In the genomic region with DNA sequence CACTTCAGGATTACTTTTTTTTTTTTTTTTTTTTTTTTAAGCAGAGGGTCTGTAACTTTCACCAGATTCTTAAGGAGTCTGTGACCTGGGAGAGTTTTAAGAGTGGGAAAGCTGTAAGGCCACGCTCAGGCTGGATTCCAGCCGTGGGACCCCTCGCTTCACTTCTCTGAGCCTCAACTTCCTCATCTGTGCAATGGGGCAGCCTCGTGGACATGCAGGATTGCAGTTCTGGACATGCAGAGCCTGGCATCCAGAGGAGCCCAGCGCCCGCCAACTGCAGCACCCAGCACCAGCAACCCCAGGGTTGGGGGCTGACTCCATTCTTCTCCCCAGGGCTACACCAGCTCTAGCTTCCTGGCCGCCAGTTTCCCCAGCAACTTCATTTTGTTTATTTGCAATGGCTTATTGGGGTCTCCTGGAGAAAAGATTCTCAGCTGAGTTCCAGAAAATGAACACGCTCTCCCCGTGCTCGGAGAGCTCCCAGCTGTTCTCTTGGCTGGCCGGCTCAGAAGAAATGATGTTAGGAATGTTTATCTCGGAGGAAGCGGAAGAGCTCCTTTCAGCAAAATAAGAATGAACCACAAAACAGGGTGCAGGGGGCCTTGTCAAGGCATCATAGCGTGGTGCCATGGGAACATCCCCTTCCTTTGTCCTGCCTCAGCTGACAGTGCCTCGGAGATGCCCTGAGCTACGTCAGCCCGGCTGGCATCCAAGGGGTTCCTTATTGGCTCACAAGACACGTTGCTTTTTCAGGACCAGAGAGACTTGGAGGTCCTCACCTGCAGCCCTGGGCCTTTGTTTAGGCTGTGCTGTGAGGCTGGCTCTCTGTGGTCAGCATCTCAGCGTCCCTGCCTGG, we compare ENCODE assay signal across 1 cellular context.
TF ChIP-seq lines count a peak whose summit lies in the region.

No MANE protein-coding gene starts in this region.

TF ChIP-seq in IMR-90, 13 proteins besides CTCF, POLR2A, EP300 and RAD21 (continued from another document):
- TF ChIP-seq BHLHE40 (IDR thresholded peaks at IDR 0.05; ENCODE audit: low read depth, low read length) (no peak), MAFK (IDR thresholded peaks at IDR 0.05; ENCODE audit: low read depth, low read length) (no peak), SMC3 (IDR thresholded peaks at IDR 0.05; ENCODE audit: low read depth, low read length) (no peak), ELK1 (IDR thresholded peaks at IDR 0.05; ENCODE audit: borderline replicate concordance, low read depth, low read length) (no peak), MXI1 (IDR thresholded peaks at IDR 0.05; ENCODE audit: borderline replicate concordance, low read depth, low read length) (no peak), CHD1 (IDR thresholded peaks at IDR 0.05; ENCODE audit: low read depth, low read length) (no peak)
- TF ChIP-seq, protein P1, sequence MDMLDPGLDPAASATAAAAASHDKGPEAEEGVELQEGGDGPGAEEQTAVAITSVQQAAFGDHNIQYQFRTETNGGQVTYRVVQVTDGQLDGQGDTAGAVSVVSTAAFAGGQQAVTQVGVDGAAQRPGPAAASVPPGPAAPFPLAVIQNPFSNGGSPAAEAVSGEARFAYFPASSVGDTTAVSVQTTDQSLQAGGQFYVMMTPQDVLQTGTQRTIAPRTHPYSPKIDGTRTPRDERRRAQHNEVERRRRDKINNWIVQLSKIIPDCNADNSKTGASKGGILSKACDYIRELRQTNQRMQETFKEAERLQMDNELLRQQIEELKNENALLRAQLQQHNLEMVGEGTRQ (IDR thresholded peaks at IDR 0.05; ENCODE audit: low read depth, low read length) = no peak
